1 cellular context compared by ENCODE assay signal in genomic region chr5:54548565-54548964, GRCh38.
TF ChIP-seq lines count a peak whose summit lies in the region.

No MANE protein-coding gene starts in this region.

TF ChIP-seq in K562, 482 proteins besides CTCF, POLR2A, EP300 and RAD21 (continued from another document):
- peak; percentile 54 for TF ChIP-seq TFE3 (CRISPR knock-in tag; IDR thresholded peaks at IDR 0.05)
